Comparison of ENCODE assay signal across 8 cellular contexts in genomic region chr3:50612234-50612972, GRCh38. TPM values are rescaled to one million over a fixed set of nuclear protein-coding genes. Genes with fewer than 3 reads are reported as not detected.
A peak's percentile ranks its signal among the peaks of the same experiment; 100 is the strongest.
DNase-seq lines count a peak whose midpoint lies in the region; ATAC-seq and TF ChIP-seq lines count a peak whose summit lies in the region.

No MANE protein-coding gene starts in this region.

- no peaks in the 10 kb centered on the region for H3K36me3 ChIP-seq in Caco-2 (ENCODE audit: control insufficient read depth, insufficient read depth, low read length)
- H3K36me3 ChIP-seq in ascending aorta = peaks cover 4 to 9% of the 10 kb centered on the region in 2 donors

- no peak for TF ChIP-seq CTCF in Caco-2 (IDR thresholded peaks at IDR 0.05; ENCODE audit: insufficient read depth in 1 of 2, low read depth in 1 of 2, low read length in 1 of 2, severe bottlenecking in 1 of 2, unreplicated experiment in 1 of 2)
- TF ChIP-seq CTCF in ascending aorta (IDR thresholded peaks at IDR 0.05) = no peak
- no peak for TF ChIP-seq CTCF in GM13976 (IDR thresholded peaks at IDR 0.05; ENCODE audit: borderline replicate concordance, control extremely low read depth, extremely low read depth, insufficient read depth, missing control alignments)

- H3K9me3 ChIP-seq in Caco-2 (no peaks in the 10 kb centered on the region), ascending aorta (no peaks in the 10 kb centered on the region)

- BruUV-seq in Caco-2 (replicated peaks; lab: Mats Ljungman, UMichigan) = no TSS peak

- H3K9me3 Mint-ChIP-seq in Caco-2 (ENCODE audit: unreplicated experiment) = no peaks in the 10 kb centered on the region
- no peaks in the 10 kb centered on the region for H3K9me3 Mint-ChIP-seq in memory B cell

- H3K27me3 Mint-ChIP-seq in Caco-2 (ENCODE audit: insufficient read depth, unreplicated experiment) = peaks cover 4% of the 10 kb centered on the region
- H3K27me3 Mint-ChIP-seq in memory B cell = no peaks in the 10 kb centered on the region

- CTCF ChIA-PET in Caco-2 (lab: Charles Lee) = interaction anchor here (0.6 to 2.1 kb wide), 13 partner anchors 10 to 887 kb away, joined by 3 to 27 read pairs (median 5); partner anchors contain the start of genes DCAF1 and HEMK1

- POLR2A ChIA-PET in Caco-2 (lab: Charles Lee) = interaction anchor here (1.0 to 1.6 kb wide), 3 partner anchors 11 to 275 kb away, joined by 5 to 21 read pairs (median 14); partner anchors contain the start of gene HEMK1

- ATAC-seq in HG03159 (IDR thresholded peaks at IDR 0.05; ENCODE audit: unreplicated experiment) = peak; percentile 6
- no peak for ATAC-seq in memory B cell (ENCODE audit: low read depth)

- peak overlapping the region; percentile 70 to 79 for H3K27ac ChIP-seq in ascending aorta

- intact Hi-C loops in Caco-2 (cut with micrococcal nuclease; ENCODE audit: unreplicated experiment) = loop anchor here (5.0 kb wide), 1 partner anchor 260 kb away; the partner anchor contains the start of genes CYB561D2 and NPRL2
- intact Hi-C loops in ascending aorta (cut with DNase I) = loop anchor here (1.0 to 10.0 kb wide), 4 partner anchors 98 to 1352 kb away; partner anchors contain the start of genes MANF, PCBP4 and TMEM115

- peak overlapping the region; percentile 83 for H3K4me3 Mint-ChIP-seq in Caco-2 (ENCODE audit: unreplicated experiment)
- H3K4me3 Mint-ChIP-seq in memory B cell = peak overlapping the region; percentile 87

- peaks cover 11% of the 10 kb centered on the region for H3K4me1 ChIP-seq in Caco-2
- H3K4me1 ChIP-seq in ascending aorta = peaks cover 3 to 22% of the 10 kb centered on the region in 2 donors

- H3K27ac Mint-ChIP-seq in Caco-2 (ENCODE audit: unreplicated experiment) (peak overlapping the region; percentile 81), memory B cell (peak overlapping the region; percentile 56)

- H3K27me3 ChIP-seq in Caco-2 (replicated peaks; ENCODE audit: control insufficient read depth, insufficient read depth, low read length) = no peaks in the 10 kb centered on the region
- no peaks in the 10 kb centered on the region for H3K27me3 ChIP-seq in ascending aorta

- H3K4me3 ChIP-seq in Caco-2 (ENCODE audit: low read depth, low read length) (peak overlapping the region; percentile 74), ascending aorta (peak overlapping the region; percentile 74 to 76)

- H3K4me1 Mint-ChIP-seq in Caco-2 (ENCODE audit: low read depth, unreplicated experiment) = peaks cover 23% of the 10 kb centered on the region
- H3K4me1 Mint-ChIP-seq in memory B cell = peaks cover 30% of the 10 kb centered on the region

- peaks cover 23% of the 10 kb centered on the region for H3K36me3 Mint-ChIP-seq in Caco-2 (ENCODE audit: insufficient read depth, unreplicated experiment)
- H3K36me3 Mint-ChIP-seq in memory B cell = no peaks in the 10 kb centered on the region

- DNase-seq in Caco-2 (no peak), ascending aorta (ENCODE audit: low spot score in 2 of 2) (no peak), memory B cell (ENCODE audit: low spot score in 2 of 2) (no peak), NCI-H2107 (lab: John Stamatoyannopoulos, UW) (no peak), NCI-H1092 (lab: John Stamatoyannopoulos, UW) (no peak), UCSD-AML1 (lab: John Stamatoyannopoulos, UW; ENCODE audit: unreplicated experiment) (no peak), GM13976 (ENCODE audit: low spot score) (no peak)

- in situ Hi-C loops in GM13976 (cut with MboI; ENCODE audit: low sequenced_read_pairs, unreplicated experiment) = loop anchor here (5.0 kb wide), 1 partner anchor 40 kb away; no protein-coding TSS in a partner anchor

RNA-seq across cellular contexts. Expression of gene CISH, which starts 0.8 kb away (rescaled TPM):
- total RNA-seq in Caco-2 (2022) (2.9 and 3.4 TPM in 2 replicates), ascending aorta (6.1 TPM)

RNA-seq across cellular contexts. Expression of gene MAPKAPK3, which starts 4.5 kb away (rescaled TPM):
- 40.1 and 43.5 TPM in 2 replicates for total RNA-seq in Caco-2 (2022)
- total RNA-seq in ascending aorta = 23.7 TPM

RNA-seq across cellular contexts. Expression of gene HEMK1, which starts 43.1 kb away (rescaled TPM):
- total RNA-seq in Caco-2 (2022) = 12.6 and 14.3 TPM in 2 replicates
- total RNA-seq in ascending aorta = 13.1 TPM

RNA-seq across cellular contexts. Expression of gene C3orf18, which starts 44.9 kb away (rescaled TPM):
- 1.6 and 2.1 TPM in 2 replicates for total RNA-seq in Caco-2 (2022)
- total RNA-seq in ascending aorta = 29.5 TPM
